ENCODE assay signal across 8 cellular contexts in genomic region chr2:98729652-98730051, GRCh38. TPM values are rescaled to one million over a fixed set of nuclear protein-coding genes. Genes with fewer than 3 reads are reported as not detected.
DNase-seq lines count a peak whose midpoint lies in the region; ATAC-seq and TF ChIP-seq lines count a peak whose summit lies in the region.

No MANE protein-coding gene starts in this region.

- H3K9me3 ChIP-seq in GM23248 (ENCODE audit: low read depth) = no peaks in the 10 kb centered on the region
- H3K9me3 ChIP-seq in PC-3 (ENCODE audit: low read length) = no peaks in the 10 kb centered on the region

- in situ Hi-C loops in GM23248 (cut with MboI) = no loop called here

- TF ChIP-seq CTCF in PC-3 (conservative IDR thresholded peaks at IDR 0.05; ENCODE audit: low read depth, low read length) (no peak), epithelial cell of proximal tubule (conservative IDR thresholded peaks at IDR 0.05; ENCODE audit: low read depth, low read length) (no peak), retinal pigment epithelial cell (conservative IDR thresholded peaks at IDR 0.05; ENCODE audit: low read depth, low read length) (no peak)

- peak; percentile 5 for DNase-seq in GM23248
- peak; percentile 17 for DNase-seq in PC-3
- DNase-seq in epithelial cell of proximal tubule (ENCODE audit: low read depth) = no peak
- DNase-seq in retinal pigment epithelial cell (ENCODE audit: low read depth) = no peak
- no peak for DNase-seq in HEK293T (ENCODE audit: extremely low spot score)
- no peak for DNase-seq in SW 1271 (lab: John Stamatoyannopoulos, UW)

- H4K20me1 ChIP-seq in GM23248 (ENCODE audit: insufficient read depth) (no peaks in the 10 kb centered on the region), PC-3 (ENCODE audit: low read length) (no peaks in the 10 kb centered on the region)

- H3K4me3 ChIP-seq in GM23248 (no peak overlapping the region), PC-3 (ENCODE audit: low read length) (peak overlapping the region; percentile 77), epithelial cell of proximal tubule (ENCODE audit: low read depth, low read length) (peak overlapping the region; percentile 64), retinal pigment epithelial cell (ENCODE audit: low read length) (peak overlapping the region; percentile 57)

- no peaks in the 10 kb centered on the region for H3K36me3 ChIP-seq in GM23248 (ENCODE audit: low read depth)
- H3K36me3 ChIP-seq in PC-3 (ENCODE audit: low read depth, low read length) = no peaks in the 10 kb centered on the region

- no peaks in the 10 kb centered on the region for H3K4me1 ChIP-seq in GM23248 (ENCODE audit: insufficient read depth)
- peaks cover 17% of the 10 kb centered on the region; the same call in 1 of the 2 replicates for H3K4me1 ChIP-seq in PC-3 (ENCODE audit: insufficient read depth, low read length)

- intact Hi-C loops in PC-3 (cut with micrococcal nuclease) = loop anchor here (2.0 to 5.0 kb wide), 4 partner anchors 63 to 338 kb away; no protein-coding TSS in a partner anchor

- CTCF ChIA-PET in PC-3 (lab: Charles Lee) = no interaction called here
- CTCF ChIA-PET in HEK293T (lab: Yijun Ruan, JAX) = no interaction called here

- BruUV-seq in PC-3 (replicated peaks; lab: Mats Ljungman, UMichigan) = TSS peak; percentile 36

- POLR2A ChIA-PET in PC-3 (lab: Charles Lee; ENCODE audit: unreplicated experiment) (no interaction called here), HEK293T (lab: Yijun Ruan, JAX) (interaction anchor here (1.1 to 1.3 kb wide), 2 partner anchors 10 to 28 kb away, joined by 3 to 5 read pairs; no protein-coding TSS in a partner anchor)

- H3K27ac ChIP-seq in GM23248 (no peak overlapping the region), PC-3 (ENCODE audit: low read length) (no peak overlapping the region)

- no peak overlapping the region for H3K9ac ChIP-seq in GM23248
- peak overlapping the region; percentile 11; the same call in 1 of the 2 replicates for H3K9ac ChIP-seq in PC-3 (ENCODE audit: low read length)

- no peaks in the 10 kb centered on the region for H3K79me2 ChIP-seq in GM23248 (ENCODE audit: insufficient read depth)
- H3K79me2 ChIP-seq in PC-3 (ENCODE audit: low read length) = 0 out of 2 replicates have a peak, but pooled peaks cover 6% of the 10 kb centered on the region

- ATAC-seq in PC-3 (no peak), GM21737 (IDR thresholded peaks at IDR 0.05; ENCODE audit: unreplicated experiment) (no peak), HG03175 (IDR thresholded peaks at IDR 0.05; ENCODE audit: unreplicated experiment) (no peak)

- H2AFZ ChIP-seq in GM23248 = no peak overlapping the region
- peak overlapping the region; percentile 79 for H2AFZ ChIP-seq in PC-3 (ENCODE audit: low read length)

- WGBS in GM23248 (ENCODE audit: low coverage in 1 of 2, low lambda C conversion rate in 2 of 2, missing lambda C conversion rate in 2 of 2), 2 experiments = 3 to 4% methylated on average over 10 of the region's 10 CpGs

- H3K27me3 ChIP-seq in GM23248 (replicated peaks; ENCODE audit: insufficient read depth) = peaks cover 91% of the 10 kb centered on the region
- H3K27me3 ChIP-seq in PC-3 (ENCODE audit: low read length) = no peaks in the 10 kb centered on the region

- H3K4me2 ChIP-seq in GM23248 (ENCODE audit: unreplicated experiment) (no peak overlapping the region), PC-3 (ENCODE audit: low read length) (peak overlapping the region; percentile 96)

- H3K9me2 ChIP-seq in GM23248 (ENCODE audit: insufficient read depth) (no peaks in the 10 kb centered on the region), PC-3 (replicated peaks; ENCODE audit: low read length) (no peaks in the 10 kb centered on the region)

- H3F3A ChIP-seq in GM23248 (ENCODE audit: insufficient read depth) (no peaks in the 10 kb centered on the region), PC-3 (ENCODE audit: low read length, unreplicated experiment) (no peaks in the 10 kb centered on the region)

TF ChIP-seq in HEK293T, 16 proteins besides CTCF, POLR2A, EP300 and RAD21:
- TF ChIP-seq TARDBP (IDR thresholded peaks at IDR 0.05) (no peak), CTBP1 (IDR thresholded peaks at IDR 0.05; ENCODE audit: borderline replicate concordance) (no peak), LEF1 (IDR thresholded peaks at IDR 0.05; ENCODE audit: borderline replicate concordance) (no peak), FOXK2 (IDR thresholded peaks at IDR 0.05) (no peak), SUZ12 (IDR thresholded peaks at IDR 0.05) (no peak), ELF4 (IDR thresholded peaks at IDR 0.05) (no peak), FOXA1 (IDR thresholded peaks at IDR 0.05) (no peak), ZNF384 (IDR thresholded peaks at IDR 0.05) (no peak), HDGF (IDR thresholded peaks at IDR 0.05; ENCODE audit: borderline replicate concordance) (no peak), FOXM1 (IDR thresholded peaks at IDR 0.05; ENCODE audit: borderline replicate concordance) (no peak), BHLHE40 (IDR thresholded peaks at IDR 0.05; ENCODE audit: borderline replicate concordance) (no peak), NFRKB (IDR thresholded peaks at IDR 0.05) (no peak), PKNOX1 (IDR thresholded peaks at IDR 0.05) (no peak), SP1 (IDR thresholded peaks at IDR 0.05) (no peak), ARNT (IDR thresholded peaks at IDR 0.05) (no peak), L3MBTL2 (conservative IDR thresholded peaks at IDR 0.05) (no peak)

RNA-seq across cellular contexts. Expression of gene MGAT4A, which starts 1.3 kb away (rescaled TPM):
- under 0.01 TPM in 1 of 2 replicates, not detected in the other for total RNA-seq in GM23248 (2014; rRNA removed; shearing (Covaris generic))
- not detected in 2 replicates for polyA plus RNA-seq in GM23248 (2016; fragmentation: Nextera tagmentation; extraction: Ambion mirVana)
- total RNA-seq in PC-3 (2014; rRNA removed) = 1.7 and 6.1 TPM in 2 replicates
- 1.5 and 4.4 TPM in 2 replicates for total RNA-seq in epithelial cell of proximal tubule

Comparison
In these comparisons a context has a peak if more than half of its experiments do, and no peak if none do; other contexts are left out.
1. DNase-seq: peak in GM23248 (single experiment) and PC-3 (single experiment); none in epithelial cell of proximal tubule (single experiment), retinal pigment epithelial cell (single experiment), HEK293T (single experiment) and SW 1271 (0 of 2).